17 cellular contexts compared by ENCODE assay signal in the genomic region with DNA sequence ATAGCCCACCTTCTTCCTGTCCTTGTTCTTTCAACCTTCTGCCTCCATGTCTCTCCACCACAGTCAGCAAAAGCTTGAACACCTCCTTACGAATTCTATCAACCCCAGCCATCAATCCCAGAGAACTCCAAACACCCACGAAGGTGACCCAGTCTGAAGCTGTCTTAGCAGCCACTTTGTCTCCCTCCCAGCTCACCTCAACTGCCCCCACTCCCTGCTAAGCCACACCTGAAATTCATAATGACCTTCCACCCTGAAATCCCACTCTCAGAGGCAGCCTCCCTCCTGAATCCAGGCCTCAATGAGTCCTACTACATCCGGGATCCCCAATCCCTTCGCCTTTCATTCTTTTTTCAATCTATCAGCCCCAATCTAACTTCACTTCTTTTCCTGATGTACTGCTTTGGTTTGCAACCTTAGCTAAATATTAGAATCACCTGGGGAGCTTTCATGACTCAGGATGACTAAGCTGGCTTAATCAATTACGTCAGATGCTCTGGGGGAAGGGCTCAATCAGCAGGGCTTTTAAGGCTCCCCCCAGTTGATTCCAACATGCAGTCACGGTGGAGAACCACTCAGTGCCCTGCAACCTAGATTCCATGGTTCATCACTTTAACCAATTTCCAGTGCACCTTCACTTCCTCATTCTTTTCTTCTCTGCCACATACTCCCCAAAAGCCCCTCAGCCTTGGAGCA. TPM values are rescaled to one million over a fixed set of nuclear protein-coding genes. Genes with fewer than 3 reads are reported as not detected.
DNase-seq lines count a peak whose midpoint lies in the region; ATAC-seq and TF ChIP-seq lines count a peak whose summit lies in the region.
"Had no signal": no experiment of that assay in that cellular context is flagged by ENCODE, and none has a peak within 500 bp of the region (broad histone marks: within the 10 kb centered on the region; RNA-seq: fewer than 3 reads in every experiment).

No MANE protein-coding gene starts in this region.

- BruUV-seq in Calu3 (replicated peaks; lab: Mats Ljungman, UMichigan) = no TSS peak

- peak overlapping the region; percentile 39 for H3K4me3 Mint-ChIP-seq in Calu3 (ENCODE audit: low read depth, unreplicated experiment)
- H3K4me3 Mint-ChIP-seq: stimulated activated naive B cell treated with anti-CD40 and anti-IgM and Interleukin-4, amounts not matched to agents 10 μg/mL and 1 μg/mL and 100 μg/mL, for 72 hours had no signal

- H3K4me1 Mint-ChIP-seq in Calu3 (ENCODE audit: low read depth, unreplicated experiment) = peaks cover 24% of the 10 kb centered on the region
- H3K4me1 Mint-ChIP-seq: stimulated activated naive B cell treated with anti-CD40 and anti-IgM and Interleukin-4, amounts not matched to agents 10 μg/mL and 1 μg/mL and 100 μg/mL, for 72 hours had no signal

- in situ Hi-C loops in brain microvascular endothelial cell (cut with HindIII; ENCODE audit: low pct_ligation_motif_present, low sequenced_read_pairs) = no loop called here

- H2AFZ ChIP-seq in Loucy (ENCODE audit: low read length) = peak overlapping the region; percentile 30; the same call in 1 of the 2 replicates
- H2AFZ ChIP-seq: parathyroid adenoma had no signal

- H3K9me3 Mint-ChIP-seq in Calu3 (ENCODE audit: low read depth, unreplicated experiment) = peaks cover 5% of the 10 kb centered on the region

- no peak overlapping the region for H3K9ac ChIP-seq in Loucy (ENCODE audit: low read depth, low read length, poor library complexity, severe bottlenecking)
- H3K9ac ChIP-seq: BLaER1, parathyroid adenoma had no signal

- H3K79me2 ChIP-seq in Loucy (ENCODE audit: insufficient read depth, low read length) = no peaks in the 10 kb centered on the region
- H3K79me2 ChIP-seq: parathyroid adenoma had no signal

- no peaks in the 10 kb centered on the region for H3F3A ChIP-seq in Loucy (ENCODE audit: low read depth)

- H3K27ac ChIP-seq in brain microvascular endothelial cell (no peak overlapping the region), Peyer's patch (no peak overlapping the region)
- H3K27ac ChIP-seq: BLaER1, body of pancreas, parathyroid adenoma, SK-N-MC had no signal

- H3K4me1 ChIP-seq in Loucy (ENCODE audit: insufficient read depth, low read length, poor library complexity, severe bottlenecking) = no peaks in the 10 kb centered on the region
- H3K4me1 ChIP-seq in Peyer's patch = no peaks in the 10 kb centered on the region
- H3K4me1 ChIP-seq: BLaER1, parathyroid adenoma had no signal

- no peaks in the 10 kb centered on the region for H3K9me2 ChIP-seq in Loucy (replicated peaks; ENCODE audit: low read depth, low read length)

- no peaks in the 10 kb centered on the region for H4K20me1 ChIP-seq in Loucy (ENCODE audit: insufficient read depth, low read length, poor library complexity, severe bottlenecking)
- H4K20me1 ChIP-seq: BLaER1 had no signal

- H3K27ac Mint-ChIP-seq in Calu3 (ENCODE audit: unreplicated experiment) = peak overlapping the region; percentile 94
- H3K27ac Mint-ChIP-seq: stimulated activated naive B cell treated with anti-CD40 and anti-IgM and Interleukin-4, amounts not matched to agents 10 μg/mL and 1 μg/mL and 100 μg/mL, for 72 hours had no signal

- H3K9me3 ChIP-seq in Loucy (ENCODE audit: insufficient read depth, low read depth, low read length) (no peaks in the 10 kb centered on the region), Peyer's patch (peaks cover 0 to 4% (median 0%) of the 10 kb centered on the region in 4 donors)
- H3K9me3 ChIP-seq: BLaER1, body of pancreas had no signal

- no peak for ATAC-seq in GM21786 (IDR thresholded peaks at IDR 0.05; ENCODE audit: unreplicated experiment)
- ATAC-seq in HG03025 (IDR thresholded peaks at IDR 0.05; ENCODE audit: low FRiP score, unreplicated experiment) = no peak
- ATAC-seq: body of pancreas; stimulated activated naive B cell treated with anti-CD40 and anti-IgM and Interleukin-4, amounts not matched to agents 10 μg/mL and 1 μg/mL and 100 μg/mL, for 72 hours had no signal

- intact Hi-C loops in Calu3 (cut with micrococcal nuclease; ENCODE audit: unreplicated experiment) = no loop called here

- no peak overlapping the region for H3K4me3 ChIP-seq in Loucy (ENCODE audit: low read length, poor library complexity, severe bottlenecking)
- H3K4me3 ChIP-seq in brain microvascular endothelial cell (ENCODE audit: low read depth, low read length) = no peak overlapping the region
- H3K4me3 ChIP-seq in Peyer's patch = no peak overlapping the region
- H3K4me3 ChIP-seq: BLaER1, body of pancreas, SK-N-MC had no signal

- H3K27me3 Mint-ChIP-seq in Calu3 (ENCODE audit: unreplicated experiment) = no peaks in the 10 kb centered on the region

- no peak for TF ChIP-seq CTCF in Calu3 (IDR thresholded peaks at IDR 0.05; ENCODE audit: unreplicated experiment)
- TF ChIP-seq CTCF in Loucy (conservative IDR thresholded peaks at IDR 0.05; ENCODE audit: low read length) = no peak
- no peak for TF ChIP-seq CTCF in brain microvascular endothelial cell (IDR thresholded peaks at IDR 0.05; ENCODE audit: low read depth, low read length, missing control alignments)
- no peak for TF ChIP-seq CTCF in Peyer's patch (IDR thresholded peaks at IDR 0.05)

- DNase-seq in Calu3 (peak; percentile 65), brain microvascular endothelial cell (peak; percentile 10), kidney glomerular epithelial cell (lab: John Stamatoyannopoulos, UW) (peak; percentile 93), SHP77 treated with DMSO at 0.1 percent for 48 hours (lab: John Stamatoyannopoulos, UW) (no peak), Peyer's patch (no peak)
- DNase-seq: activated T-cell treated with anti-CD3 and anti-CD28 coated beads, Interleukin-2, amount 50 U/mL, for 48 hours; NCI-H1105; NCI-H510A treated with DMSO at 0.1 percent for 48 hours; stimulated activated CD4-positive, alpha-beta T cell treated with anti-CD3 and anti-CD28 coated beads, Interleukin-4, amount 100 ng/mL, for 1 hour; stimulated activated naive B cell treated with anti-CD40 and anti-IgM and Interleukin-4, amounts not matched to agents 10 μg/mL and 1 μg/mL and 100 μg/mL, for 72 hours had no signal

- TF ChIP-seq POLR2A in Peyer's patch (IDR thresholded peaks at IDR 0.05) = no peak

- H3K27me3 ChIP-seq in Loucy (ENCODE audit: insufficient read depth, low read length, poor library complexity, severe bottlenecking) (no peaks in the 10 kb centered on the region), brain microvascular endothelial cell (replicated peaks) (no peaks in the 10 kb centered on the region), Peyer's patch (no peaks in the 10 kb centered on the region)
- H3K27me3 ChIP-seq: BLaER1, body of pancreas had no signal

- H3K36me3 Mint-ChIP-seq in Calu3 (ENCODE audit: insufficient read depth, unreplicated experiment) = peaks cover 8% of the 10 kb centered on the region
- H3K36me3 Mint-ChIP-seq: stimulated activated naive B cell treated with anti-CD40 and anti-IgM and Interleukin-4, amounts not matched to agents 10 μg/mL and 1 μg/mL and 100 μg/mL, for 72 hours had no signal

- H3K36me3 ChIP-seq in Loucy (ENCODE audit: insufficient read depth, low read length) (no peaks in the 10 kb centered on the region), brain microvascular endothelial cell (replicated peaks) (no peaks in the 10 kb centered on the region), Peyer's patch (no peaks in the 10 kb centered on the region)
- H3K36me3 ChIP-seq: BLaER1 had no signal

- CTCF ChIA-PET in Calu3 (lab: Charles Lee) = interaction anchor here (0.5 to 1.4 kb wide), 6 partner anchors 11 to 323 kb away, joined by 3 to 13 read pairs (median 3); no protein-coding TSS in a partner anchor

- no peak overlapping the region for H3K4me2 ChIP-seq in Loucy (ENCODE audit: low read depth, low read length, poor library complexity, severe bottlenecking)
- H3K4me2 ChIP-seq: BLaER1 had no signal

RNA-seq across cellular contexts. Expression of gene BHMT, which starts 32.2 kb away (rescaled TPM):
- not detected in 2 replicates for total RNA-seq in Calu3 (2022)
- not detected for total RNA-seq in Peyer's patch
- total RNA-seq: body of pancreas had no signal

Comparison
In these comparisons a context has a peak if more than half of its experiments do, and no peak if none do; other contexts are left out.
1. DNase-seq: peak in Calu3 (single experiment), brain microvascular endothelial cell (single experiment) and kidney glomerular epithelial cell (single experiment); none in SHP77 treated with DMSO at 0.1 percent for 48 hours (single experiment) and Peyer's patch (0 of 3).